In the genomic region with DNA sequence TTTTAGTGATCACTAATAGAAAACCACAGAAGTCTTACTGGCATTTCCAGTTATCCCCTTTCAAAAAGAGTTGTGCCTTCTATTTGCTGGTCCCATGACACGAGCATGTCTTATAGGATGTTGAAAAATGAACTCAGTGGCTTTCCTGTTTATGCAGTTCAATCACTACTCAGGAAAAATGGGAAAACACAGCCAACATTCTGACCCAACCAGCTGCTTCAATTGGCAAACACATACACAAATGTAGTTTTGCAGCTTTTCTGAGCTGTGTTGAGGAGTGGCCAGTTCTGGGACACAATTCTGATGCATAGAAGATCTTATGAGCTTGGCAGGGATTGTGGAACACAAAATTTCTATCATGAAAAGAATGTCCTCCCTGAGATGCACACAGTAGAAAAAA, we compare ENCODE assay signal across 26 cellular contexts.
"Had no signal": no experiment of that assay in that cellular context is flagged by ENCODE, and none has a peak within 500 bp of the region (broad histone marks: within the 10 kb centered on the region; RNA-seq: fewer than 3 reads in every experiment).

No MANE protein-coding gene starts in this region.

- H2AFZ ChIP-seq: neural progenitor cell had no signal

- H3K9me3 ChIP-seq: esophagus muscularis mucosa, gastroesophageal sphincter, thoracic aorta, uterus had no signal

- H3K4me2 ChIP-seq: neural progenitor cell had no signal

- H3K4me1 ChIP-seq: neural progenitor cell, uterus had no signal

- ATAC-seq: activated CD4-positive, alpha-beta T cell treated with anti-CD3 and anti-CD28 coated beads for 36 hours; activated naive CD4-positive, alpha-beta T cell treated with anti-CD3 and anti-CD28 coated beads, Interleukin-2, amount 50 U/mL, for 72 hours; activated T-cell treated with anti-CD3 and anti-CD28 coated beads, Interleukin-2, amount 50 U/mL, for 72 hours; gastroesophageal sphincter; left cardiac atrium; natural killer cell; right cardiac atrium had no signal

- DNase-seq: activated CD4-positive, alpha-beta T cell treated with anti-CD3 and anti-CD28 coated beads for 36 hours; activated CD4-positive, alpha-beta T cell treated with anti-CD3 and anti-CD28 coated beads, Interleukin-2, amount 50 U/mL, for 4 hours; activated CD4-positive, CD25-positive, alpha-beta regulatory T cell; activated naive CD4-positive, alpha-beta T cell; activated T-cell treated with anti-CD3 and anti-CD28 coated beads for 4 hours; activated T-cell treated with anti-CD3 and anti-CD28 coated beads, Interleukin-2, amount 50 U/mL, for 72 hours; cortex of kidney; endodermal cell; hippocampal formation; left cardiac atrium; natural killer cell; occipital lobe; posterior cingulate gyrus; right cardiac atrium; stimulated activated CD4-positive, alpha-beta T cell treated with anti-CD3 and anti-CD28 coated beads, Interleukin-15, amount 100 ng/mL, for 24 hours; stimulated activated CD4-positive, alpha-beta T cell treated with anti-CD3 and anti-CD28 coated beads, Interleukin-2, amount 100 ng/mL, for 24 hours; stimulated activated naive CD4-positive, alpha-beta T cell treated with Interleukin-2 at 50 U/mL for 16 hours; trophoblast cell; uterus had no signal

- H3K9ac ChIP-seq: neural progenitor cell had no signal

- H3K27ac ChIP-seq: neural progenitor cell, thoracic aorta, uterus had no signal

- H3K4me3 ChIP-seq: esophagus muscularis mucosa, gastroesophageal sphincter, neural progenitor cell, thoracic aorta, uterus had no signal

- H3K27me3 ChIP-seq: esophagus muscularis mucosa, gastroesophageal sphincter, neural progenitor cell, uterus had no signal

- FAIRE-seq: bronchial epithelial cell, keratinocyte had no signal

- H3K36me3 ChIP-seq: uterus had no signal
